22 cellular contexts compared by ENCODE assay signal in genomic region chr19:23118400-23118799, GRCh38. TPM values are rescaled to one million over a fixed set of nuclear protein-coding genes. Genes with fewer than 3 reads are reported as not detected.
DNase-seq lines count a peak whose midpoint lies in the region; ATAC-seq and TF ChIP-seq lines count a peak whose summit lies in the region.
"Had no signal": no experiment of that assay in that cellular context is flagged by ENCODE, and none has a peak within 500 bp of the region (broad histone marks: within the 10 kb centered on the region; RNA-seq: fewer than 3 reads in every experiment).

No MANE protein-coding gene starts in this region.

- no peaks in the 10 kb centered on the region for H3K9me3 Mint-ChIP-seq in endothelial cell (ENCODE audit: unreplicated experiment)

- peak; percentile 8 for DNase-seq in G401 (ENCODE audit: low spot score)
- DNase-seq in NAMALWA (ENCODE audit: low spot score) = peak; percentile 29
- DNase-seq in endothelial cell (ENCODE audit: low spot score) = no peak
- no peak for DNase-seq in RKO (ENCODE audit: low spot score)
- DNase-seq in Right ventricle myocardium superior = no peak
- DNase-seq in SKM-1 (lab: John Stamatoyannopoulos, UW; ENCODE audit: unreplicated experiment) = no peak
- DNase-seq: activated CD4-positive, alpha-beta T cell treated with anti-CD3 and anti-CD28 coated beads for 1 hour; activated naive CD8-positive, alpha-beta T cell treated with anti-CD3 and anti-CD28 coated beads, Interleukin-2, amount 10 ng/mL, durations not matched to agents 7 days and 5 days; C1 segment of cervical spinal cord; cerebellar nuclear complex; GDM1; head of caudate nucleus; left ventricle myocardium inferior; naive thymus-derived CD8-positive, alpha-beta T cell; NCI-H1048; NCI-H345; sigmoid colon; T-cell; upper lobe of right lung had no signal

- H3K4me1 Mint-ChIP-seq in endothelial cell (ENCODE audit: unreplicated experiment) = peaks cover 2% of the 10 kb centered on the region
- H3K4me1 Mint-ChIP-seq: stimulated activated memory B cell treated with anti-CD40 and anti-IgM and Interleukin-4, amounts not matched to agents 10 μg/mL and 1 μg/mL and 100 μg/mL, for 72 hours had no signal

- peaks cover 15% of the 10 kb centered on the region for H3K36me3 Mint-ChIP-seq in endothelial cell (ENCODE audit: low read depth, unreplicated experiment)
- H3K36me3 Mint-ChIP-seq: stimulated activated memory B cell treated with anti-CD40 and anti-IgM and Interleukin-4, amounts not matched to agents 10 μg/mL and 1 μg/mL and 100 μg/mL, for 72 hours; T-cell had no signal

- no peaks in the 10 kb centered on the region for H3K27me3 Mint-ChIP-seq in endothelial cell (ENCODE audit: unreplicated experiment)
- H3K27me3 Mint-ChIP-seq: stimulated activated memory B cell treated with anti-CD40 and anti-IgM and Interleukin-4, amounts not matched to agents 10 μg/mL and 1 μg/mL and 100 μg/mL, for 72 hours had no signal

- peaks cover 3% of the 10 kb centered on the region for H3K9me3 ChIP-seq in neural cell (ENCODE audit: low read length)
- H3K9me3 ChIP-seq: left ventricle myocardium inferior, sigmoid colon, upper lobe of right lung had no signal

- no peaks in the 10 kb centered on the region for H3K27me3 ChIP-seq in neural cell (ENCODE audit: insufficient read depth, low read depth, low read length)
- H3K27me3 ChIP-seq: upper lobe of right lung had no signal

- no peak for TF ChIP-seq EP300 in neural cell (conservative IDR thresholded peaks at IDR 0.05; ENCODE audit: poor library complexity, severe bottlenecking)

- TF ChIP-seq CTCF in endothelial cell (IDR thresholded peaks at IDR 0.05; ENCODE audit: unreplicated experiment) = no peak
- no peak for TF ChIP-seq CTCF in neural cell (IDR thresholded peaks at IDR 0.05; ENCODE audit: poor library complexity, severe bottlenecking)

- in situ Hi-C loops in G401 (cut with HindIII; ENCODE audit: low sequenced_read_pairs) = no loop called here

- ATAC-seq in Right ventricle myocardium superior (ENCODE audit: poor library complexity) (no peak), HG02938 (IDR thresholded peaks at IDR 0.05; ENCODE audit: unreplicated experiment) (no peak)
- ATAC-seq: naive thymus-derived CD8-positive, alpha-beta T cell; stimulated activated memory B cell treated with anti-CD40 and anti-IgM and Interleukin-4, amounts not matched to agents 10 μg/mL and 1 μg/mL and 100 μg/mL, for 72 hours; T-cell; upper lobe of right lung had no signal

- H3K79me2 ChIP-seq in neural cell (replicated peaks; ENCODE audit: insufficient read depth, low read length) = peaks cover 24% of the 10 kb centered on the region

- no peak for TF ChIP-seq RAD21 in neural cell (conservative IDR thresholded peaks at IDR 0.05)

- H3K9me2 ChIP-seq in neural cell (ENCODE audit: insufficient read depth, low read length) = no peaks in the 10 kb centered on the region

- no peak overlapping the region for H3K27ac Mint-ChIP-seq in endothelial cell (ENCODE audit: unreplicated experiment)
- H3K27ac Mint-ChIP-seq: activated naive CD8-positive, alpha-beta T cell treated with anti-CD3 and anti-CD28 coated beads, Interleukin-2, amount 10 ng/mL, durations not matched to agents 7 days and 5 days; naive thymus-derived CD8-positive, alpha-beta T cell; stimulated activated memory B cell treated with anti-CD40 and anti-IgM and Interleukin-4, amounts not matched to agents 10 μg/mL and 1 μg/mL and 100 μg/mL, for 72 hours; T-cell had no signal

- H3K27ac ChIP-seq in neural cell (ENCODE audit: low read length) = no peak overlapping the region
- H3K27ac ChIP-seq: left ventricle myocardium inferior, sigmoid colon, upper lobe of right lung had no signal

- peak overlapping the region; percentile 27 for H3K4me3 Mint-ChIP-seq in endothelial cell (ENCODE audit: unreplicated experiment)
- H3K4me3 Mint-ChIP-seq: activated naive CD8-positive, alpha-beta T cell treated with anti-CD3 and anti-CD28 coated beads, Interleukin-2, amount 10 ng/mL, durations not matched to agents 7 days and 5 days; stimulated activated memory B cell treated with anti-CD40 and anti-IgM and Interleukin-4, amounts not matched to agents 10 μg/mL and 1 μg/mL and 100 μg/mL, for 72 hours had no signal

- intact Hi-C loops in Right ventricle myocardium superior (cut with DNase I) = no loop called here

- H3K4me2 ChIP-seq in neural cell (ENCODE audit: low read length) = peak overlapping the region; percentile 81

- peak overlapping the region; percentile 74 for H3K4me3 ChIP-seq in neural cell (ENCODE audit: low read length)
- H3K4me3 ChIP-seq: left ventricle myocardium inferior, sigmoid colon, upper lobe of right lung had no signal

- no peaks in the 10 kb centered on the region for H4K20me1 ChIP-seq in neural cell (ENCODE audit: insufficient read depth)

- no peaks in the 10 kb centered on the region for H3F3A ChIP-seq in neural cell (ENCODE audit: insufficient read depth, low read length, poor library complexity, severe bottlenecking)

- H2AFZ ChIP-seq in neural cell (ENCODE audit: low read depth, low read length) = no peak overlapping the region

- H3K9ac ChIP-seq in neural cell (ENCODE audit: low read length) = no peak overlapping the region

- H3K36me3 ChIP-seq in neural cell (ENCODE audit: insufficient read depth, low read length) = no peaks in the 10 kb centered on the region
- H3K36me3 ChIP-seq: left ventricle myocardium inferior, sigmoid colon, upper lobe of right lung had no signal

TF ChIP-seq in neural cell, 6 proteins besides CTCF, POLR2A, EP300 and RAD21:
- no peak for TF ChIP-seq SMC3 (conservative IDR thresholded peaks at IDR 0.05; ENCODE audit: poor library complexity)
- TF ChIP-seq MXI1 (conservative IDR thresholded peaks at IDR 0.05; ENCODE audit: poor library complexity, severe bottlenecking) = no peak
- no peak for TF ChIP-seq TAF1 (IDR thresholded peaks at IDR 0.05; ENCODE audit: low read depth)
- TF ChIP-seq POLR2AphosphoS5 (IDR thresholded peaks at IDR 0.05) = no peak
- TF ChIP-seq REST (IDR thresholded peaks at IDR 0.05; ENCODE audit: borderline replicate concordance) = no peak
- TF ChIP-seq EZH2 (IDR thresholded peaks at IDR 0.05; ENCODE audit: borderline replicate concordance, insufficient read depth, low read length, poor library complexity, severe bottlenecking) = no peak

RNA-seq across cellular contexts. Expression of gene ZNF730, which starts 1.6 kb away (rescaled TPM):
- 4.3 TPM in 2 replicates for total RNA-seq in G401 (2014; rRNA removed; shearing (Covaris generic))
- 8.3 TPM for total RNA-seq in endothelial cell (ENCODE audit: unreplicated experiment)
- 16.7 and 21.3 TPM in 2 replicates for polyA plus RNA-seq in neural cell
- 44.1 and 61.1 TPM in 2 replicates for polyA minus RNA-seq in neural cell
- total RNA-seq in Right ventricle myocardium superior = not detected
- total RNA-seq: naive thymus-derived CD8-positive, alpha-beta T cell had no signal
- polyA plus RNA-seq: naive thymus-derived CD8-positive, alpha-beta T cell had no signal

Comparison
In these comparisons a context has a peak if more than half of its experiments do, and no peak if none do; other contexts are left out.
1. DNase-seq: peak in G401 (single experiment) and NAMALWA (single experiment); none in endothelial cell (single experiment), RKO (single experiment), Right ventricle myocardium superior (single experiment) and SKM-1 (single experiment).